28 cellular contexts compared by ENCODE assay signal in genomic region chr5:173790836-173791546, GRCh38.
DNase-seq lines count a peak whose midpoint lies in the region; ATAC-seq, FAIRE-seq and TF ChIP-seq lines count a peak whose summit lies in the region.
"Had no signal": no experiment of that assay in that cellular context is flagged by ENCODE, and none has a peak within 500 bp of the region (broad histone marks: within the 10 kb centered on the region; RNA-seq: fewer than 3 reads in every experiment).

No MANE protein-coding gene starts in this region.

- H3K9ac ChIP-seq in OCI-LY3 (ENCODE audit: low read length) (peak overlapping the region; percentile 2; the same call in 1 of the 2 replicates), trophoblast cell (ENCODE audit: low read length) (no peak overlapping the region)
- H3K9ac ChIP-seq: KMS-11 had no signal

- WGBS in A549 (ENCODE audit: missing lambda C conversion rate) = 94% methylated on average over 12 of the region's 13 CpGs
- WGBS in trophoblast cell (ENCODE audit: extremely low coverage, insufficient coverage, insufficient read length) = no CpG with 5 or more reads among the region's 13 CpGs

- no peaks in the 10 kb centered on the region for H3K79me2 ChIP-seq in OCI-LY3 (ENCODE audit: low read length)
- no peaks in the 10 kb centered on the region for H3K79me2 ChIP-seq in trophoblast cell (ENCODE audit: control insufficient read depth, insufficient read depth, low read length, poor library complexity)

- no peaks in the 10 kb centered on the region for H4K20me1 ChIP-seq in OCI-LY3 (ENCODE audit: insufficient read depth, low read length)

- H4K8ac ChIP-seq in trophoblast cell (ENCODE audit: low read depth, low read length) = no peak overlapping the region

- H3K9me3 ChIP-seq in A549 (no peaks in the 10 kb centered on the region), OCI-LY3 (ENCODE audit: insufficient read depth, low read length) (no peaks in the 10 kb centered on the region), trophoblast cell (ENCODE audit: insufficient read depth, low read depth, low read length) (no peaks in the 10 kb centered on the region)

- H2BK120ac ChIP-seq in trophoblast cell (ENCODE audit: insufficient read depth, low read length, poor library complexity) = peak overlapping the region; percentile 29

- no peak for TF ChIP-seq CTCF in A549 (IDR thresholded peaks at IDR 0.05)
- no peak for TF ChIP-seq CTCF in OCI-LY3 (IDR thresholded peaks at IDR 0.05; ENCODE audit: low read depth, low read length)

- FAIRE-seq in A549 (lab: Jason Lieb, UNC) (no peak), HTR-8/SVneo (lab: Jason Lieb, UNC) (no peak)
- FAIRE-seq: G401.6, GM12892, GM18507, GM19239 had no signal

- no peak overlapping the region for H4K91ac ChIP-seq in trophoblast cell (ENCODE audit: low read depth, low read length)

- POLR2A ChIA-PET in A549 (lab: Yijun Ruan, JAX) = interaction anchor here (1.1 kb wide), 2 partner anchors 97 to 173 kb away, joined by 3 read pairs; partner anchors contain the start of gene CPEB4

- H2BK5ac ChIP-seq in trophoblast cell (ENCODE audit: low read depth, low read length, poor library complexity) = no peak overlapping the region

- no peak overlapping the region for H2BK12ac ChIP-seq in trophoblast cell (ENCODE audit: low read length)

- no peak overlapping the region; the same call in 1 of the 2 replicates for H2AFZ ChIP-seq in OCI-LY3 (ENCODE audit: low read depth, low read length)
- no peak overlapping the region for H2AFZ ChIP-seq in trophoblast cell (ENCODE audit: insufficient read depth, low read length, poor library complexity)

- H3K23ac ChIP-seq in trophoblast cell (ENCODE audit: low read length) = no peak overlapping the region

- CTCF ChIA-PET in A549 (lab: Yijun Ruan, JAX) = interaction anchor here (1.4 kb wide), 1 partner anchor 161 kb away, joined by 4 read pairs; no protein-coding TSS in a partner anchor

- no peak for TF ChIP-seq POLR2A in A549 (IDR thresholded peaks at IDR 0.05; ENCODE audit: low read length)

- no peak overlapping the region for H3K18ac ChIP-seq in trophoblast cell (ENCODE audit: low read length)

- H3K4me2 ChIP-seq in A549 (no peak overlapping the region), OCI-LY3 (ENCODE audit: low read length) (peak overlapping the region; percentile 58), trophoblast cell (ENCODE audit: low read length) (no peak overlapping the region)
- H3K4me2 ChIP-seq: KMS-11 had no signal

- TF ChIP-seq EP300 in A549 (IDR thresholded peaks at IDR 0.05) = no peak

- H3K4me3 ChIP-seq in A549 (no peak overlapping the region), OCI-LY3 (ENCODE audit: low read length) (peak overlapping the region; percentile 49), trophoblast cell (ENCODE audit: low read depth, low read length) (no peak overlapping the region)
- H3K4me3 ChIP-seq: SK-N-MC had no signal

- H3K27ac ChIP-seq in A549 (peak overlapping the region in 1 of 2 experiments; percentile 67; a peak in 3 of 6 replicates), OCI-LY3 (ENCODE audit: low read length) (no peak overlapping the region), trophoblast cell (ENCODE audit: low read depth, low read length) (no peak overlapping the region)
- H3K27ac ChIP-seq: 22Rv1, HL-60, KMS-11, RWPE1, SK-N-MC had no signal

- no peak for TF ChIP-seq RAD21 in A549 (conservative IDR thresholded peaks at IDR 0.05 in 1 of 2, IDR thresholded peaks at IDR 0.05 in 1 of 2)

- H4K12ac ChIP-seq in trophoblast cell (ENCODE audit: low read depth, low read length) = no peak overlapping the region

- peaks cover 7% of the 10 kb centered on the region; the same call in 1 of the 2 replicates for H3K27me3 ChIP-seq in OCI-LY3 (ENCODE audit: low read depth, low read length)
- H3K27me3 ChIP-seq in trophoblast cell (ENCODE audit: insufficient read depth, low read length) = no peaks in the 10 kb centered on the region

- H3K36me3 ChIP-seq in OCI-LY3 (replicated peaks; ENCODE audit: low read depth, low read length) (no peaks in the 10 kb centered on the region), trophoblast cell (ENCODE audit: control insufficient read depth in 1 of 2, insufficient read depth in 2 of 2, low read length in 2 of 2) (no peaks in the 10 kb centered on the region)

- DNase-seq in A549 (ENCODE audit: low read depth in 1 of 2, low spot score in 1 of 2) = no peak
- peak; percentile 89 for DNase-seq in left lobe of liver (ENCODE audit: low spot score)
- DNase-seq in trophoblast cell = no peak
- no peak for DNase-seq in HTR-8/SVneo (ENCODE audit: insufficient read length, low spot score)
- no peak for DNase-seq in middle frontal gyrus (ENCODE audit: extremely low spot score, low spot score)
- DNase-seq in activated CD8-positive, alpha-beta memory T cell treated with anti-CD3 and anti-CD28 coated beads, Interleukin-2, amount 50 U/mL, for 4 hours = no peak
- DNase-seq: AML-193; C1 segment of cervical spinal cord; Calu3; CD8-positive, alpha-beta T cell; H9; NCI-H1105 treated with DMSO at 0.1 percent for 48 hours; NCI-H2029 treated with DMSO at 0.1 percent for 48 hours; NCI-H2171 treated with DMSO at 0.1 percent for 48 hours; NCI-H524 treated with DMSO at 0.1 percent for 48 hours; SHP77 treated with DMSO at 0.1 percent for 48 hours; SW 1271 had no signal

- H2AK5ac ChIP-seq in trophoblast cell (ENCODE audit: low read length) = no peak overlapping the region

- H3K4ac ChIP-seq in trophoblast cell (ENCODE audit: low read depth, low read length) = no peak overlapping the region

- H3K4me1 ChIP-seq in A549 (peaks cover 25% of the 10 kb centered on the region), OCI-LY3 (ENCODE audit: low read length) (peaks cover 46% of the 10 kb centered on the region), trophoblast cell (ENCODE audit: control insufficient read depth in 1 of 2, insufficient read depth in 2 of 2, low read length in 2 of 2) (peaks cover 6 to 16% of the 10 kb centered on the region in 2 experiments)

- H3K79me1 ChIP-seq in trophoblast cell (ENCODE audit: low read length) = peaks cover 2% of the 10 kb centered on the region

- ATAC-seq in A549 (no peak), left lobe of liver (peak; percentile 30), GM18870 (IDR thresholded peaks at IDR 0.05; ENCODE audit: unreplicated experiment) (no peak)
- ATAC-seq: CD8-positive, alpha-beta T cell had no signal

- H3K14ac ChIP-seq in trophoblast cell (ENCODE audit: low read length) = no peak overlapping the region

TF ChIP-seq in A549, 52 proteins besides CTCF, POLR2A, EP300 and RAD21:
- TF ChIP-seq PBX3 (IDR thresholded peaks at IDR 0.05) (no peak), ZC3H11A (IDR thresholded peaks at IDR 0.05) (peak; percentile 75), E2F6 (IDR thresholded peaks at IDR 0.05; ENCODE audit: borderline replicate concordance, low read depth) (no peak), KDM1A (IDR thresholded peaks at IDR 0.05; ENCODE audit: low read depth) (no peak), RCOR1 (IDR thresholded peaks at IDR 0.05; ENCODE audit: low read depth, low read length) (no peak)
